ENCODE assay signal across 18 cellular contexts in genomic region chr14:38040411-38040810, GRCh38.
DNase-seq lines count a peak whose midpoint lies in the region; ATAC-seq, FAIRE-seq and TF ChIP-seq lines count a peak whose summit lies in the region.
"Had no signal": no experiment of that assay in that cellular context is flagged by ENCODE, and none has a peak within 500 bp of the region (broad histone marks: within the 10 kb centered on the region; RNA-seq: fewer than 3 reads in every experiment).

No MANE protein-coding gene starts in this region.

- TF ChIP-seq POLR2A in HepG2 (IDR thresholded peaks at IDR 0.05; ENCODE audit: insufficient read depth in 1 of 2, low read depth in 2 of 2, low read length in 2 of 2) (no peak), right lobe of liver (IDR thresholded peaks at IDR 0.05) (no peak)

- H2AFZ ChIP-seq in HepG2 (ENCODE audit: low read length), result no peak overlapping the region
- H2AFZ ChIP-seq in Loucy (ENCODE audit: low read length), result peak overlapping the region; percentile 85
- H2AFZ ChIP-seq in GM23248, result no peak overlapping the region
- no peak overlapping the region for H2AFZ ChIP-seq in trophoblast cell (ENCODE audit: insufficient read depth, low read length, poor library complexity)

- no peak for TF ChIP-seq EP300 in HepG2 (IDR thresholded peaks at IDR 0.05; ENCODE audit: low read depth in 2 of 2, low read length in 2 of 2)
- no peak for TF ChIP-seq EP300 in HepG2 (CRISPR knock-in tag; IDR thresholded peaks at IDR 0.05; ENCODE audit: borderline replicate concordance)

- ATAC-seq in HepG2 (no peak), right lobe of liver (no peak), HG02840 (IDR thresholded peaks at IDR 0.05; ENCODE audit: low FRiP score, unreplicated experiment) (no peak)
- ATAC-seq: GM12878 had no signal

- H3K27ac ChIP-seq in HepG2 (ENCODE audit: extremely low read length, insufficient read depth, low read length) (no peak overlapping the region), right lobe of liver (no peak overlapping the region), GM23248 (no peak overlapping the region), SJCRH30 (no peak overlapping the region), trophoblast cell (ENCODE audit: low read depth, low read length) (no peak overlapping the region)
- H3K27ac ChIP-seq: BLaER1, HL-60 had no signal

- BruUV-seq in HepG2 (replicated peaks; lab: Mats Ljungman, UMichigan), result no TSS peak

- DNase-seq in HepG2 (ENCODE audit: low spot score), result no peak
- no peak for DNase-seq in right lobe of liver
- peak; percentile 65 for DNase-seq in fibroblast of villous mesenchyme (ENCODE audit: low read depth)
- DNase-seq in GM23248, result no peak
- DNase-seq in SJCRH30, result no peak
- no peak for DNase-seq in trophoblast cell
- DNase-seq: 8988T; CD4-positive, alpha-beta memory T cell; DMS153; DMS79; EL; IMR-90 had no signal

- no peak overlapping the region for H3K4me3 ChIP-seq in HepG2 (replicated peaks in 1 of 3; ENCODE audit: insufficient read depth in 1 of 3, low read depth in 2 of 3, low read length in 3 of 3)
- no peak overlapping the region for H3K4me3 ChIP-seq in right lobe of liver
- no peak overlapping the region for H3K4me3 ChIP-seq in Loucy (ENCODE audit: low read length, poor library complexity, severe bottlenecking)
- H3K4me3 ChIP-seq in fibroblast of villous mesenchyme (ENCODE audit: low read depth, low read length), result no peak overlapping the region
- no peak overlapping the region for H3K4me3 ChIP-seq in GM23248
- no peak overlapping the region for H3K4me3 ChIP-seq in SJCRH30
- no peak overlapping the region for H3K4me3 ChIP-seq in trophoblast cell (ENCODE audit: low read depth, low read length)
- H3K4me3 ChIP-seq: BLaER1, GM12878, HAP-1 had no signal

- POLR2A ChIA-PET in HepG2 (lab: Yijun Ruan, JAX), result no interaction called here

- no peaks in the 10 kb centered on the region for H4K20me1 ChIP-seq in HepG2 (ENCODE audit: insufficient read depth, low read length)
- H4K20me1 ChIP-seq in Loucy (ENCODE audit: insufficient read depth, low read length, poor library complexity, severe bottlenecking), result no peaks in the 10 kb centered on the region
- H4K20me1 ChIP-seq in GM23248 (ENCODE audit: insufficient read depth), result no peaks in the 10 kb centered on the region
- H4K20me1 ChIP-seq: BLaER1 had no signal

- no peaks in the 10 kb centered on the region for H3K4me1 ChIP-seq in HepG2 (ENCODE audit: insufficient read depth, low read length)
- H3K4me1 ChIP-seq in right lobe of liver, result no peaks in the 10 kb centered on the region
- peaks cover 11% of the 10 kb centered on the region for H3K4me1 ChIP-seq in Loucy (ENCODE audit: insufficient read depth, low read length, poor library complexity, severe bottlenecking)
- H3K4me1 ChIP-seq in GM23248 (ENCODE audit: insufficient read depth), result peaks cover 33% of the 10 kb centered on the region
- H3K4me1 ChIP-seq in SJCRH30, result peaks cover 9% of the 10 kb centered on the region; the same call in 1 of the 2 replicates
- H3K4me1 ChIP-seq in trophoblast cell (ENCODE audit: control insufficient read depth in 1 of 2, insufficient read depth in 2 of 2, low read length in 2 of 2), result peaks cover 0 to 2% of the 10 kb centered on the region in 2 experiments
- H3K4me1 ChIP-seq: BLaER1, HAP-1 had no signal

- H3K9me3 ChIP-seq in HepG2 (ENCODE audit: low read length), result no peaks in the 10 kb centered on the region
- no peaks in the 10 kb centered on the region for H3K9me3 ChIP-seq in right lobe of liver
- no peaks in the 10 kb centered on the region for H3K9me3 ChIP-seq in Loucy (ENCODE audit: insufficient read depth, low read depth, low read length)
- no peaks in the 10 kb centered on the region for H3K9me3 ChIP-seq in GM23248 (ENCODE audit: low read depth)
- peaks cover 8% of the 10 kb centered on the region for H3K9me3 ChIP-seq in SJCRH30 (replicated peaks)
- no peaks in the 10 kb centered on the region for H3K9me3 ChIP-seq in trophoblast cell (ENCODE audit: insufficient read depth, low read depth, low read length)
- H3K9me3 ChIP-seq: BLaER1, HAP-1 had no signal

- H3K27me3 ChIP-seq in HepG2 (ENCODE audit: control insufficient read depth in 1 of 2, insufficient read depth in 2 of 2, low read length in 2 of 2), result no peaks in the 10 kb centered on the region
- H3K27me3 ChIP-seq in right lobe of liver, result no peaks in the 10 kb centered on the region
- no peaks in the 10 kb centered on the region for H3K27me3 ChIP-seq in Loucy (ENCODE audit: insufficient read depth, low read length, poor library complexity, severe bottlenecking)
- H3K27me3 ChIP-seq in GM23248 (replicated peaks; ENCODE audit: insufficient read depth), result no peaks in the 10 kb centered on the region
- no peaks in the 10 kb centered on the region for H3K27me3 ChIP-seq in SJCRH30
- H3K27me3 ChIP-seq in trophoblast cell (ENCODE audit: insufficient read depth, low read length), result no peaks in the 10 kb centered on the region
- H3K27me3 ChIP-seq: BLaER1 had no signal

- no peak for TF ChIP-seq RAD21 in HepG2 (CRISPR knock-in tag; IDR thresholded peaks at IDR 0.05)

- intact Hi-C loops in HepG2 (cut with micrococcal nuclease; ENCODE audit: unreplicated experiment), result no loop called here
- intact Hi-C loops in right lobe of liver (cut with DNase I), result no loop called here

- no peaks in the 10 kb centered on the region for H3K36me3 ChIP-seq in HepG2 (replicated peaks in 1 of 2; ENCODE audit: control insufficient read depth in 1 of 2, insufficient read depth in 2 of 2, low read length in 2 of 2)
- no peaks in the 10 kb centered on the region for H3K36me3 ChIP-seq in right lobe of liver
- H3K36me3 ChIP-seq in Loucy (ENCODE audit: insufficient read depth, low read length), result no peaks in the 10 kb centered on the region
- no peaks in the 10 kb centered on the region for H3K36me3 ChIP-seq in GM23248 (ENCODE audit: low read depth)
- no peaks in the 10 kb centered on the region for H3K36me3 ChIP-seq in SJCRH30
- no peaks in the 10 kb centered on the region for H3K36me3 ChIP-seq in trophoblast cell (ENCODE audit: control insufficient read depth in 1 of 2, insufficient read depth in 2 of 2, low read length in 2 of 2)
- H3K36me3 ChIP-seq: BLaER1, HAP-1 had no signal

- H3K23ac ChIP-seq in trophoblast cell (ENCODE audit: low read length), result no peak overlapping the region

- H3K18ac ChIP-seq in trophoblast cell (ENCODE audit: low read length), result no peak overlapping the region

- TF ChIP-seq CTCF in HepG2 (CRISPR knock-in tag; IDR thresholded peaks at IDR 0.05) (no peak), right lobe of liver (IDR thresholded peaks at IDR 0.05) (no peak), Loucy (conservative IDR thresholded peaks at IDR 0.05; ENCODE audit: low read length) (no peak), fibroblast of villous mesenchyme (IDR thresholded peaks at IDR 0.05; ENCODE audit: insufficient read depth, low read depth, low read length) (no peak)

- H2BK120ac ChIP-seq in trophoblast cell (ENCODE audit: insufficient read depth, low read length, poor library complexity), result no peak overlapping the region

- H2BK12ac ChIP-seq in trophoblast cell (ENCODE audit: low read length), result no peak overlapping the region

- no peak overlapping the region for H4K8ac ChIP-seq in trophoblast cell (ENCODE audit: low read depth, low read length)

- H3K9ac ChIP-seq in HepG2 (ENCODE audit: insufficient read depth, low read depth, low read length) (no peak overlapping the region), Loucy (ENCODE audit: low read depth, low read length, poor library complexity, severe bottlenecking) (no peak overlapping the region), GM23248 (no peak overlapping the region), trophoblast cell (ENCODE audit: low read length) (no peak overlapping the region)
- H3K9ac ChIP-seq: BLaER1 had no signal

- no peak overlapping the region for H2BK5ac ChIP-seq in trophoblast cell (ENCODE audit: low read depth, low read length, poor library complexity)

- no peak for FAIRE-seq in HepG2 (lab: Jason Lieb, UNC)
- FAIRE-seq: GM12878 had no signal

- CTCF ChIA-PET in HepG2 (lab: Yijun Ruan, JAX; ENCODE audit: low intra/inter-chr PET ratio, low total read pairs), result no interaction called here

- no peak overlapping the region for H3K4ac ChIP-seq in trophoblast cell (ENCODE audit: low read depth, low read length)

- no peak overlapping the region for H3K4me2 ChIP-seq in HepG2 (ENCODE audit: low read depth, low read length)
- H3K4me2 ChIP-seq in Loucy (ENCODE audit: low read depth, low read length, poor library complexity, severe bottlenecking), result no peak overlapping the region
- H3K4me2 ChIP-seq in GM23248 (ENCODE audit: unreplicated experiment), result no peak overlapping the region
- no peak overlapping the region for H3K4me2 ChIP-seq in trophoblast cell (ENCODE audit: low read length)
- H3K4me2 ChIP-seq: BLaER1 had no signal

- in situ Hi-C loops in HepG2 (cut with HindIII; ENCODE audit: extremely low pct_ligation_motif_present, low pct_unique_long_range_greater_than_20kb) (no loop called here), GM23248 (cut with MboI) (no loop called here)

- WGBS in HepG2 (ENCODE audit: low lambda C conversion rate), result 3% methylated on average over 1 of the region's 1 CpG
- WGBS in right lobe of liver (ENCODE audit: insufficient coverage, low coverage, low lambda C conversion rate, missing lambda C conversion rate), result no CpG with 5 or more reads among the region's 1 CpG
- WGBS in GM23248 (ENCODE audit: low coverage in 1 of 2, low lambda C conversion rate in 2 of 2, missing lambda C conversion rate in 2 of 2), 2 experiments, result 88 to 100% methylated on average over 1 of the region's 1 CpG
- WGBS in trophoblast cell (ENCODE audit: extremely low coverage, insufficient coverage, insufficient read length), result no CpG with 5 or more reads among the region's 1 CpG

- H4K12ac ChIP-seq in trophoblast cell (ENCODE audit: low read depth, low read length), result no peak overlapping the region

- H3K9me2 ChIP-seq in Loucy (replicated peaks; ENCODE audit: low read depth, low read length) (no peaks in the 10 kb centered on the region), GM23248 (ENCODE audit: insufficient read depth) (no peaks in the 10 kb centered on the region)

- no peaks in the 10 kb centered on the region for H3K79me1 ChIP-seq in trophoblast cell (ENCODE audit: low read length)

- no peak overlapping the region for H2AK5ac ChIP-seq in trophoblast cell (ENCODE audit: low read length)

- H3K14ac ChIP-seq in trophoblast cell (ENCODE audit: low read length), result no peak overlapping the region

- H4K91ac ChIP-seq in trophoblast cell (ENCODE audit: low read depth, low read length), result no peak overlapping the region

- H3K79me2 ChIP-seq in HepG2 (ENCODE audit: insufficient read depth, low read length) (no peaks in the 10 kb centered on the region), Loucy (ENCODE audit: insufficient read depth, low read length) (no peaks in the 10 kb centered on the region), GM23248 (ENCODE audit: insufficient read depth) (no peaks in the 10 kb centered on the region), trophoblast cell (ENCODE audit: control insufficient read depth, insufficient read depth, low read length, poor library complexity) (no peaks in the 10 kb centered on the region)

- no peaks in the 10 kb centered on the region for H3F3A ChIP-seq in Loucy (ENCODE audit: low read depth)
- H3F3A ChIP-seq in GM23248 (ENCODE audit: insufficient read depth), result peaks cover 23% of the 10 kb centered on the region

TF ChIP-seq in HepG2, 621 proteins besides CTCF, POLR2A, EP300 and RAD21 (continues in another document):
- TF ChIP-seq NFIB (CRISPR knock-in tag; IDR thresholded peaks at IDR 0.05; ENCODE audit: borderline replicate concordance), result peak; percentile 25; the same call in 1 of the 2 replicates
